Comparison of ENCODE assay signal across 13 cellular contexts in genomic region chr12:49626169-49626835, GRCh38. TPM values are rescaled to one million over a fixed set of nuclear protein-coding genes. Genes with fewer than 3 reads are reported as not detected.
A peak's percentile ranks its signal among the peaks of the same experiment; 100 is the strongest.
DNase-seq lines count a peak whose midpoint lies in the region; ATAC-seq and TF ChIP-seq lines count a peak whose summit lies in the region.
"Had no signal": no experiment of that assay in that cellular context is flagged by ENCODE, and none has a peak within 500 bp of the region (broad histone marks: within the 10 kb centered on the region; RNA-seq: fewer than 3 reads in every experiment).

No MANE protein-coding gene starts in this region.

- H3K4me1 ChIP-seq in SJCRH30, result peaks cover 6% of the 10 kb centered on the region

- no peak for TF ChIP-seq CTCF in GM20000 (IDR thresholded peaks at IDR 0.05; ENCODE audit: extremely low read depth, missing control alignments)

- DNase-seq in DMS53 (lab: John Stamatoyannopoulos, UW), result peak; percentile 20
- DNase-seq in DMS53 treated with DMSO at 0.1 percent for 48 hours (lab: John Stamatoyannopoulos, UW; ENCODE audit: unreplicated experiment), result no peak
- peak; percentile 59 for DNase-seq in GM20000 (ENCODE audit: low spot score)
- peak; percentile 41 for DNase-seq in activated naive CD4-positive, alpha-beta T cell treated with anti-CD3 and anti-CD28 coated beads, Interleukin-2, amount 50 U/mL, for 16 hours
- peak; percentile 80 for DNase-seq in kidney tubule cell (ENCODE audit: low spot score)
- no peak for DNase-seq in SJCRH30
- DNase-seq: NCI-H1105 treated with DMSO at 0.1 percent for 48 hours, NCI-H748 treated with DMSO at 0.1 percent for 48 hours, retina had no signal

- H3K27ac ChIP-seq in SJCRH30, result no peak overlapping the region
- H3K27ac ChIP-seq: 22Rv1 had no signal

- ATAC-seq in GM21619 (IDR thresholded peaks at IDR 0.05; ENCODE audit: unreplicated experiment) (no peak), HG03342 (IDR thresholded peaks at IDR 0.05; ENCODE audit: unreplicated experiment) (no peak)

- no peaks in the 10 kb centered on the region for H3K27me3 ChIP-seq in SJCRH30

- no peak overlapping the region for H3K4me3 ChIP-seq in SJCRH30
- H3K4me3 ChIP-seq: HAP-1 had no signal

- no peaks in the 10 kb centered on the region for H3K36me3 ChIP-seq in SJCRH30
- H3K36me3 ChIP-seq: HAP-1 had no signal

- H3K9me3 ChIP-seq in SJCRH30 (replicated peaks), result no peaks in the 10 kb centered on the region
- H3K9me3 ChIP-seq: HAP-1 had no signal

RNA-seq across cellular contexts. Expression of gene PRPF40B, which starts 2.9 kb away (rescaled TPM):
- total RNA-seq in SJCRH30 (2014; rRNA removed; shearing (Covaris generic)), result 4.4 and 4.9 TPM in 2 replicates

RNA-seq across cellular contexts. Expression of gene FAM186B, which starts 20.9 kb away (rescaled TPM):
- 0.10 and 0.18 TPM in 2 replicates for total RNA-seq in SJCRH30 (2014; rRNA removed; shearing (Covaris generic))

RNA-seq across cellular contexts. Expression of gene MCRS1, which starts 58.4 kb away (rescaled TPM):
- 55.9 and 57.0 TPM in 2 replicates for total RNA-seq in SJCRH30 (2014; rRNA removed; shearing (Covaris generic))

Comparison
In these comparisons a context has a peak if more than half of its experiments do, and no peak if none do; other contexts are left out.
1. DNase-seq: peak in DMS53 (single experiment), GM20000 (single experiment), activated naive CD4-positive, alpha-beta T cell treated with anti-CD3 and anti-CD28 coated beads, Interleukin-2, amount 50 U/mL, for 16 hours (single experiment) and kidney tubule cell (single experiment); none in DMS53 treated with DMSO at 0.1 percent for 48 hours (single experiment) and SJCRH30 (0 of 2).